ENCODE assay signal across 1 cellular context in the genomic region with DNA sequence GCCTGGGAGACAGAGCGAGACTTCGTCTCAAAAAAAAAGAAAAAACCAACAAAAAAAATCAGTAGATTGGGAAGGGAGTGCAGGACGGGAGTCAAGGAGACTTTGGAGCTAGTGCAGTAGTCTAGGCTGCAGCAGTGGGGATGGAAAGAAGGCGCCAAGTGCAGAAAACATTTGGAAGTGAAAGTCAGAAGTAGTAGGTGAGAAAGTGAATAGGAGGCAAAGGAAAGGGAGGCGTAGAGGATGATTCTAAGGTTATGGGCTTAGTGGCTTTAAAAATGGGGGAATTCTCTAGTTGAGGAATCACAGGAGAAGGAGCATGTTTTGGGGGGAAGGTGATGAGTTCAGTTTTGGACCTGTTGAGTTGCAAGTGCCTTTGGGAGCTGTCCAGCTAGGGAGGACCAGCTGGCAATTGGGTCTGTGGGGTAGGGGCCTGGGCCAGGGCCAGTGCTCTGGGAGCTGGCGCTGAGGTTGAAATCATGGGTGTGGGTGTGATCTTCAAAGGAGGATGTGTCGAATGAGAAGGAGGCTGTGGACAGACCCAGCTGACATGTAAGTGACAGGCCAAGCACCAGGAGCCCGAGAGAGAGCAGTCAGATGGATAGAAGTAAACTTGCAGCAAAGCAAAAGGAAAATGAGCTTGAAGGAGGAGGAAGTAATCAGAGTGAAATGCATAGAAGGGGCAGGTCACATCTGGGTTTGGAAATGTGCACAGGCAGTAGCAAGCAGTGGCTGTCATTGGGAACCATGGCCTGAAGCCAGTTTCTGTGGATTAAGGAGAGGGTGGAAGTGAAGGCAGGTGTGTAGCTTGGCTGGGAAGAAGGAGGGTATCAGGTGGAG.
TF ChIP-seq lines count a peak whose summit lies in the region.

No MANE protein-coding gene starts in this region.

TF ChIP-seq in HEK293, 187 proteins besides CTCF, POLR2A, EP300 and RAD21 (continued from another document):
- TF ChIP-seq ZNF391 (tag by site-specific recombination; IDR thresholded peaks at IDR 0.05; ENCODE audit: borderline replicate concordance, low read depth) (no peak), RBAK (tag by site-specific recombination; IDR thresholded peaks at IDR 0.05) (no peak), SCRT1 (tag by site-specific recombination; IDR thresholded peaks at IDR 0.05; ENCODE audit: borderline replicate concordance) (0 out of 2 replicates have a peak, but pooled peaks have one; percentile 21), SCRT2 (tag by site-specific recombination; IDR thresholded peaks at IDR 0.05) (peak; percentile 73)
- TF ChIP-seq, protein P1, sequence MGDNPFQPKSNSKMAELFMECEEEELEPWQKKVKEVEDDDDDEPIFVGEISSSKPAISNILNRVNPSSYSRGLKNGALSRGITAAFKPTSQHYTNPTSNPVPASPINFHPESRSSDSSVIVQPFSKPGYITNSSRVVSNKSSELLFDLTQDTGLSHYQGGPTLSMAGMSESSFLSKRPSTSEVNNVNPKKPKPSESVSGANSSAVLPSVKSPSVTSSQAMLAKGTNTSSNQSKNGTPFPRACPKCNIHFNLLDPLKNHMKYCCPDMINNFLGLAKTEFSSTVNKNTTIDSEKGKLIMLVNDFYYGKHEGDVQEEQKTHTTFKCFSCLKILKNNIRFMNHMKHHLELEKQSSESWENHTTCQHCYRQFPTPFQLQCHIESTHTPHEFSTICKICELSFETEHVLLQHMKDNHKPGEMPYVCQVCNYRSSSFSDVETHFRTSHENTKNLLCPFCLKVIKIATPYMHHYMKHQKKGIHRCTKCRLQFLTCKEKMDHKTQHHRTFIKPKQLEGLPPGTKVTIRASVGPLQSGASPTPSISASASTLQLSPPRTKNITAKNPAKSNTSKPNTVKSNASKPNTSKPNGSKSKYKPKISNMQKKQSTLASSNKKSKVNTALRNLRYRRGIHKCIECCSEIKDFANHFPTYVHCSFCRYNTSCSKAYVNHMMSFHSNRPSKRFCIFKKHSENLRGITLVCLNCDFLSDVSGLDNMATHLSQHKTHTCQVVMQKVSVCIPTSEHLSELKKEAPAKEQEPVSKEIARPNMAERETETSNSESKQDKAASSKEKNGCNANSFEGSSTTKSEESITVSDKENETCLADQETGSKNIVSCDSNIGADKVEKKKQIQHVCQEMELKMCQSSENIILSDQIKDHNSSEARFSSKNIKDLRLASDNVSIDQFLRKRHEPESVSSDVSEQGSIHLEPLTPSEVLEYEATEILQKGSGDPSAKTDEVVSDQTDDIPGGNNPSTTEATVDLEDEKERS (tag by site-specific recombination; IDR thresholded peaks at IDR 0.05): no peak
- TF ChIP-seq, protein P2, sequence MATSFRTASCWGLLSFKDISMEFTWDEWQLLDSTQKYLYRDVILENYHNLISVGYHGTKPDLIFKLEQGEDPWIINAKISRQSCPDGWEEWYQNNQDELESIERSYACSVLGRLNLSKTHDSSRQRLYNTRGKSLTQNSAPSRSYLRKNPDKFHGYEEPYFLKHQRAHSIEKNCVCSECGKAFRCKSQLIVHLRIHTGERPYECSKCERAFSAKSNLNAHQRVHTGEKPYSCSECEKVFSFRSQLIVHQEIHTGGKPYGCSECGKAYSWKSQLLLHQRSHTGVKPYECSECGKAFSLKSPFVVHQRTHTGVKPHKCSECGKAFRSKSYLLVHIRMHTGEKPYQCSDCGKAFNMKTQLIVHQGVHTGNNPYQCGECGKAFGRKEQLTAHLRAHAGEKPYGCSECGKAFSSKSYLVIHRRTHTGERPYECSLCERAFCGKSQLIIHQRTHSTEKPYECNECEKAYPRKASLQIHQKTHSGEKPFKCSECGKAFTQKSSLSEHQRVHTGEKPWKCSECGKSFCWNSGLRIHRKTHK (tag by site-specific recombination; IDR thresholded peaks at IDR 0.05): no peak
- TF ChIP-seq, protein P3, sequence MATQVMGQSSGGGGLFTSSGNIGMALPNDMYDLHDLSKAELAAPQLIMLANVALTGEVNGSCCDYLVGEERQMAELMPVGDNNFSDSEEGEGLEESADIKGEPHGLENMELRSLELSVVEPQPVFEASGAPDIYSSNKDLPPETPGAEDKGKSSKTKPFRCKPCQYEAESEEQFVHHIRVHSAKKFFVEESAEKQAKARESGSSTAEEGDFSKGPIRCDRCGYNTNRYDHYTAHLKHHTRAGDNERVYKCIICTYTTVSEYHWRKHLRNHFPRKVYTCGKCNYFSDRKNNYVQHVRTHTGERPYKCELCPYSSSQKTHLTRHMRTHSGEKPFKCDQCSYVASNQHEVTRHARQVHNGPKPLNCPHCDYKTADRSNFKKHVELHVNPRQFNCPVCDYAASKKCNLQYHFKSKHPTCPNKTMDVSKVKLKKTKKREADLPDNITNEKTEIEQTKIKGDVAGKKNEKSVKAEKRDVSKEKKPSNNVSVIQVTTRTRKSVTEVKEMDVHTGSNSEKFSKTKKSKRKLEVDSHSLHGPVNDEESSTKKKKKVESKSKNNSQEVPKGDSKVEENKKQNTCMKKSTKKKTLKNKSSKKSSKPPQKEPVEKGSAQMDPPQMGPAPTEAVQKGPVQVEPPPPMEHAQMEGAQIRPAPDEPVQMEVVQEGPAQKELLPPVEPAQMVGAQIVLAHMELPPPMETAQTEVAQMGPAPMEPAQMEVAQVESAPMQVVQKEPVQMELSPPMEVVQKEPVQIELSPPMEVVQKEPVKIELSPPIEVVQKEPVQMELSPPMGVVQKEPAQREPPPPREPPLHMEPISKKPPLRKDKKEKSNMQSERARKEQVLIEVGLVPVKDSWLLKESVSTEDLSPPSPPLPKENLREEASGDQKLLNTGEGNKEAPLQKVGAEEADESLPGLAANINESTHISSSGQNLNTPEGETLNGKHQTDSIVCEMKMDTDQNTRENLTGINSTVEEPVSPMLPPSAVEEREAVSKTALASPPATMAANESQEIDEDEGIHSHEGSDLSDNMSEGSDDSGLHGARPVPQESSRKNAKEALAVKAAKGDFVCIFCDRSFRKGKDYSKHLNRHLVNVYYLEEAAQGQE (tag by site-specific recombination; IDR thresholded peaks at IDR 0.05): peak; percentile 80
